Comparison of ENCODE assay signal across 1 cellular context in genomic region chr21:44872568-44873355, GRCh38.
TF ChIP-seq lines count a peak whose summit lies in the region.

No MANE protein-coding gene starts in this region.

TF ChIP-seq in HEK293, 187 proteins besides CTCF, POLR2A, EP300 and RAD21 (continued from another document):
- peak; percentile 32; the same call in 1 of the 2 replicates for TF ChIP-seq GLIS2 (tag by site-specific recombination; IDR thresholded peaks at IDR 0.05)
- TF ChIP-seq ZIC2 (tag by site-specific recombination; IDR thresholded peaks at IDR 0.05), result peak; percentile 94
- 0 out of 2 replicates have a peak, but pooled peaks have one; percentile 34 for TF ChIP-seq PATZ1 (tag by site-specific recombination; IDR thresholded peaks at IDR 0.05)
- no peak for TF ChIP-seq ZNF184 (tag by site-specific recombination; IDR thresholded peaks at IDR 0.05)
- TF ChIP-seq ZNF416 (tag by site-specific recombination; IDR thresholded peaks at IDR 0.05), result no peak
- TF ChIP-seq BCL11B (tag by site-specific recombination; IDR thresholded peaks at IDR 0.05; ENCODE audit: low read depth), result peak; percentile 31; the same call in 1 of the 2 replicates
- no peak for TF ChIP-seq KLF16 (tag by site-specific recombination; IDR thresholded peaks at IDR 0.05)
- peak; percentile 11; the same call in 1 of the 2 replicates for TF ChIP-seq ZBTB20 (tag by site-specific recombination; IDR thresholded peaks at IDR 0.05)
- 0 out of 2 replicates have a peak, but pooled peaks have one; percentile 14 for TF ChIP-seq ZNF394 (tag by site-specific recombination; IDR thresholded peaks at IDR 0.05; ENCODE audit: borderline replicate concordance)
- 0 out of 2 replicates have a peak, but pooled peaks have one; percentile 40 for TF ChIP-seq ZNF76 (tag by site-specific recombination; IDR thresholded peaks at IDR 0.05; ENCODE audit: borderline replicate concordance, low read depth)
- TF ChIP-seq ZBTB17 (tag by site-specific recombination; IDR thresholded peaks at IDR 0.05), result peak; percentile 62
- TF ChIP-seq ZBTB7A (tag by site-specific recombination; IDR thresholded peaks at IDR 0.05; ENCODE audit: low read depth), result no peak
- TF ChIP-seq PRDM4 (tag by site-specific recombination; IDR thresholded peaks at IDR 0.05), result peak; percentile 16; the same call in 1 of the 2 replicates
